11 cellular contexts compared by ENCODE assay signal in the genomic region with DNA sequence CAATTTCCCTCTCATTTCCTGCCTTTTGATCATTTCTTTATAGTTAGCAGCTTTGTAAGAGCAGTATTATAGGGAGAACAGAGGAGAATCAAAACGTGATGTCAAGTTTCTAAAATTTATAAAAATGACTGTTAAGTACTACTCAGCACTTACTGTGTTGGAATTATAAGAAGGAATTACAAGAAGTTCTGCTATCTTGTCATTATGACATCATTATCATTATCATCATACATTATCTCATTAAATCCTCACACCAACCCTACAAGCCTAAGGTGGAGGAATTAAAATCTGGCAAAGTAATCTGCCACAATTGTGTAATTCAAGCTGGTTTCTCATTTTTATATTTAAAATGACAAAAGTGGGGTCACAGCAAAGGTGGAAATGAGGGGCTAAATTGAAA.
"Had no signal": no experiment of that assay in that cellular context is flagged by ENCODE, and none has a peak within 500 bp of the region (broad histone marks: within the 10 kb centered on the region; RNA-seq: fewer than 3 reads in every experiment).

No MANE protein-coding gene starts in this region.

- H3K4me2 ChIP-seq: GM23338 had no signal

- ATAC-seq: GM23338, HCT116 had no signal

- H3K9ac ChIP-seq: GM23248 had no signal

- DNase-seq: GM23248, GOT3, H7, H9, HCEC 1CT, HFFc6 had no signal

- FAIRE-seq: H1, H54 had no signal

- H3K4me3 ChIP-seq: GM23248, GM23338, HAP-1 had no signal

- H2AFZ ChIP-seq: GM23248, GM23338 had no signal

- H3K4me1 ChIP-seq: HAP-1 had no signal

- H3K36me3 ChIP-seq: HAP-1 had no signal

- H3K27ac ChIP-seq: GM23248 had no signal

- H3K9me3 Mint-ChIP-seq: GM23338, H9, HFFc6 had no signal

- H3K27ac Mint-ChIP-seq: GM23338, H9, HFFc6 had no signal

- H3K4me3 Mint-ChIP-seq: GM23338, H9, HFFc6 had no signal

- H3K9me3 ChIP-seq: HAP-1 had no signal
